Comparison of ENCODE assay signal across 1 cellular context in genomic region chr20:52569201-52569600, GRCh38.
TF ChIP-seq lines count a peak whose summit lies in the region.

No MANE protein-coding gene starts in this region.

TF ChIP-seq in GM23338, 12 proteins besides CTCF, POLR2A, EP300 and RAD21 (continued from another document):
- TF ChIP-seq REST (IDR thresholded peaks at IDR 0.05; ENCODE audit: unreplicated experiment) (no peak), NANOG (IDR thresholded peaks at IDR 0.05; ENCODE audit: borderline replicate concordance) (no peak)
- TF ChIP-seq, protein P1, sequence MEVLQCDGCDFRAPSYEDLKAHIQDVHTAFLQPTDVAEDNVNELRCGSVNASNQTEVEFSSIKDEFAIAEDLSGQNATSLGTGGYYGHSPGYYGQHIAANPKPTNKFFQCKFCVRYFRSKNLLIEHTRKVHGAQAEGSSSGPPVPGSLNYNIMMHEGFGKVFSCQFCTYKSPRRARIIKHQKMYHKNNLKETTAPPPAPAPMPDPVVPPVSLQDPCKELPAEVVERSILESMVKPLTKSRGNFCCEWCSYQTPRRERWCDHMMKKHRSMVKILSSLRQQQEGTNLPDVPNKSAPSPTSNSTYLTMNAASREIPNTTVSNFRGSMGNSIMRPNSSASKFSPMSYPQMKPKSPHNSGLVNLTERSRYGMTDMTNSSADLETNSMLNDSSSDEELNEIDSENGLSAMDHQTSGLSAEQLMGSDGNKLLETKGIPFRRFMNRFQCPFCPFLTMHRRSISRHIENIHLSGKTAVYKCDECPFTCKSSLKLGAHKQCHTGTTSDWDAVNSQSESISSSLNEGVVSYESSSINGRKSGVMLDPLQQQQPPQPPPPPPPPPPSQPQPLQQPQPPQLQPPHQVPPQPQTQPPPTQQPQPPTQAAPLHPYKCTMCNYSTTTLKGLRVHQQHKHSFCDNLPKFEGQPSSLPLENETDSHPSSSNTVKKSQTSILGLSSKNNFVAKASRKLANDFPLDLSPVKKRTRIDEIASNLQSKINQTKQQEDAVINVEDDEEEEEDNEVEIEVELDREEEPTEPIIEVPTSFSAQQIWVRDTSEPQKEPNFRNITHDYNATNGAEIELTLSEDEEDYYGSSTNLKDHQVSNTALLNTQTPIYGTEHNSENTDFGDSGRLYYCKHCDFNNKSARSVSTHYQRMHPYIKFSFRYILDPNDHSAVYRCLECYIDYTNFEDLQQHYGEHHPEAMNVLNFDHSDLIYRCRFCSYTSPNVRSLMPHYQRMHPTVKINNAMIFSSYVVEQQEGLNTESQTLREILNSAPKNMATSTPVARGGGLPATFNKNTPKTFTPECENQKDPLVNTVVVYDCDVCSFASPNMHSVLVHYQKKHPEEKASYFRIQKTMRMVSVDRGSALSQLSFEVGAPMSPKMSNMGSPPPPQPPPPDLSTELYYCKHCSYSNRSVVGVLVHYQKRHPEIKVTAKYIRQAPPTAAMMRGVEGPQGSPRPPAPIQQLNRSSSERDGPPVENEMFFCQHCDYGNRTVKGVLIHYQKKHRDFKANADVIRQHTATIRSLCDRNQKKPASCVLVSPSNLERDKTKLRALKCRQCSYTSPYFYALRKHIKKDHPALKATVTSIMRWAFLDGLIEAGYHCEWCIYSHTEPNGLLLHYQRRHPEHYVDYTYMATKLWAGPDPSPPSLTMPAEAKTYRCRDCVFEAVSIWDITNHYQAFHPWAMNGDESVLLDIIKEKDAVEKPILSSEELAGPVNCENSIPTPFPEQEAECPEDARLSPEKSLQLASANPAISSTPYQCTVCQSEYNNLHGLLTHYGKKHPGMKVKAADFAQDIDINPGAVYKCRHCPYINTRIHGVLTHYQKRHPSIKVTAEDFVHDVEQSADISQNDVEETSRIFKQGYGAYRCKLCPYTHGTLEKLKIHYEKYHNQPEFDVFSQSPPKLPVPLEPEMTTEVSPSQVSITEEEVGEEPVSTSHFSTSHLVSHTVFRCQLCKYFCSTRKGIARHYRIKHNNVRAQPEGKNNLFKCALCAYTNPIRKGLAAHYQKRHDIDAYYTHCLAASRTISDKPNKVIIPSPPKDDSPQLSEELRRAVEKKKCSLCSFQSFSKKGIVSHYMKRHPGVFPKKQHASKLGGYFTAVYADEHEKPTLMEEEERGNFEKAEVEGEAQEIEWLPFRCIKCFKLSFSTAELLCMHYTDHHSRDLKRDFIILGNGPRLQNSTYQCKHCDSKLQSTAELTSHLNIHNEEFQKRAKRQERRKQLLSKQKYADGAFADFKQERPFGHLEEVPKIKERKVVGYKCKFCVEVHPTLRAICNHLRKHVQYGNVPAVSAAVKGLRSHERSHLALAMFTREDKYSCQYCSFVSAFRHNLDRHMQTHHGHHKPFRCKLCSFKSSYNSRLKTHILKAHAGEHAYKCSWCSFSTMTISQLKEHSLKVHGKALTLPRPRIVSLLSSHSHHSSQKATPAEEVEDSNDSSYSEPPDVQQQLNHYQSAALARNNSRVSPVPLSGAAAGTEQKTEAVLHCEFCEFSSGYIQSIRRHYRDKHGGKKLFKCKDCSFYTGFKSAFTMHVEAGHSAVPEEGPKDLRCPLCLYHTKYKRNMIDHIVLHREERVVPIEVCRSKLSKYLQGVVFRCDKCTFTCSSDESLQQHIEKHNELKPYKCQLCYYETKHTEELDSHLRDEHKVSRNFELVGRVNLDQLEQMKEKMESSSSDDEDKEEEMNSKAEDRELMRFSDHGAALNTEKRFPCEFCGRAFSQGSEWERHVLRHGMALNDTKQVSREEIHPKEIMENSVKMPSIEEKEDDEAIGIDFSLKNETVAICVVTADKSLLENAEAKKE (CRISPR knock-in tag; IDR thresholded peaks at IDR 0.05) = no peak
